ENCODE assay signal across 18 cellular contexts in the genomic region with DNA sequence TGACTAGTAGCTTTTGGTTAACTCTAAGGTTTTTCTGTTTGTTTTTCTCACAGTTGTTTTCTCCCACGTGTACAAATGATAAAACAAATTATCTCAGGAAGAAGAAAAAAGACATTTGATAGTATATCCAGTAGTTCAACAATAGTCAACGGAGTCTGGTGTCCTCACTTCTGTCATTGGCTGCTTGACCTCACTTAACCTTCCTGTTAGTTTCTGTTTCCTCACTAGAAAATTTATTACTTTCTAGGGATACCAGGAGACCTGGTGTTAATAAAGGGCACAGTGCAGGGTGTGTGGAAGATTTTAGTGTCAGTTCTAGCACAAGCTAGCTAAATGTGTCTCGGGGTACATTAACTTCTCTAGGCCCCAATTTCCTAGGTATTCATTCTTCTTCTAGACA.
A peak's percentile ranks its signal among the peaks of the same experiment; 100 is the strongest.
DNase-seq lines count a peak whose midpoint lies in the region; ATAC-seq, FAIRE-seq and TF ChIP-seq lines count a peak whose summit lies in the region.
"Had no signal": no experiment of that assay in that cellular context is flagged by ENCODE, and none has a peak within 500 bp of the region (broad histone marks: within the 10 kb centered on the region; RNA-seq: fewer than 3 reads in every experiment).

No MANE protein-coding gene starts in this region.

- no peak overlapping the region for H3K4me3 ChIP-seq in CD4-positive, alpha-beta memory T cell (ENCODE audit: low read length in 2 of 2)
- H3K4me3 ChIP-seq in small intestine (ENCODE audit: low read depth in 1 of 2, low read length in 2 of 2) (no peak overlapping the region), upper lobe of right lung (no peak overlapping the region)
- H3K4me3 ChIP-seq: ascending aorta, colonic mucosa, left lung, skin epidermis, tibial artery had no signal

- H3K36me3 ChIP-seq in CD4-positive, alpha-beta memory T cell (ENCODE audit: insufficient read depth, low read length): no peaks in the 10 kb centered on the region
- H3K36me3 ChIP-seq in small intestine (ENCODE audit: control insufficient read depth in 2 of 2, insufficient read depth in 2 of 2, low read length in 2 of 2) (peaks cover 0 to 1% of the 10 kb centered on the region in 2 donors), upper lobe of right lung (no peaks in the 10 kb centered on the region)
- H3K36me3 ChIP-seq: ascending aorta, colonic mucosa, left lung, tibial artery had no signal

- no peaks in the 10 kb centered on the region for H3K9me3 ChIP-seq in CD4-positive, alpha-beta memory T cell (ENCODE audit: control insufficient read depth in 1 of 2, low read length in 2 of 2)
- H3K9me3 ChIP-seq in small intestine (ENCODE audit: control insufficient read depth, low read depth) (no peaks in the 10 kb centered on the region), upper lobe of right lung (no peaks in the 10 kb centered on the region)
- H3K9me3 ChIP-seq: ascending aorta, colonic mucosa, left lung, tibial artery had no signal

- no peaks in the 10 kb centered on the region for H3K27me3 ChIP-seq in CD4-positive, alpha-beta memory T cell (ENCODE audit: insufficient read depth, low read length)
- H3K27me3 ChIP-seq in small intestine (ENCODE audit: control insufficient read depth in 2 of 2, insufficient read depth in 2 of 2, low read length in 2 of 2) (no peaks in the 10 kb centered on the region), upper lobe of right lung (no peaks in the 10 kb centered on the region)
- H3K27me3 ChIP-seq: ascending aorta, colonic mucosa, left lung, tibial artery had no signal

- no peak for ATAC-seq in GM18858 (IDR thresholded peaks at IDR 0.05; ENCODE audit: unreplicated experiment)
- ATAC-seq in upper lobe of right lung: no peak
- no peak for ATAC-seq in HG02798 (IDR thresholded peaks at IDR 0.05; ENCODE audit: poor library complexity, unreplicated experiment)
- ATAC-seq: left lung, Right ventricle myocardium inferior had no signal

- H3K27me3 Mint-ChIP-seq in CD4-positive, alpha-beta memory T cell: no peaks in the 10 kb centered on the region
- H3K27me3 Mint-ChIP-seq in activated T-helper 1 cell treated with anti-CD3 and anti-CD28 coated beads, Interleukin-12 subunit alpha, Interleukin-12 subunit beta, Interleukin-2, Interleukin-4 antibody, amounts not matched to agents 30 ng/mL and 10 ng/mL and 1 ng/mL, durations not matched to agents 14 hours and 24 hours and 36 hours (ENCODE audit: insufficient read depth): no peaks in the 10 kb centered on the region

- H3K4me1 Mint-ChIP-seq in CD4-positive, alpha-beta memory T cell: peaks cover 73 to 98% (median 85%) of the 10 kb centered on the region in 4 donors
- peaks cover 79% of the 10 kb centered on the region for H3K4me1 Mint-ChIP-seq in activated T-helper 1 cell treated with anti-CD3 and anti-CD28 coated beads, Interleukin-12 subunit alpha, Interleukin-12 subunit beta, Interleukin-2, Interleukin-4 antibody, amounts not matched to agents 30 ng/mL and 10 ng/mL and 1 ng/mL, durations not matched to agents 14 hours and 24 hours and 36 hours (ENCODE audit: low read depth)

- CTCF ChIA-PET in CD4-positive, alpha-beta memory T cell (lab: Charles Lee; ENCODE audit: partially characterized antibody): no interaction called here

- H3K4me1 ChIP-seq in CD4-positive, alpha-beta memory T cell (ENCODE audit: insufficient read depth, low read length): peaks cover 98% of the 10 kb centered on the region
- H3K4me1 ChIP-seq in small intestine (ENCODE audit: control insufficient read depth in 2 of 2, insufficient read depth in 1 of 2, low read depth in 1 of 2, low read length in 1 of 2): peaks cover 7 to 19% of the 10 kb centered on the region in 2 donors
- H3K4me1 ChIP-seq in upper lobe of right lung: peaks cover 51% of the 10 kb centered on the region
- H3K4me1 ChIP-seq: colonic mucosa had no signal

- H3K36me3 Mint-ChIP-seq in CD4-positive, alpha-beta memory T cell: peaks cover 21 to 26% of the 10 kb centered on the region in 2 donors
- peaks cover 24% of the 10 kb centered on the region for H3K36me3 Mint-ChIP-seq in activated T-helper 1 cell treated with anti-CD3 and anti-CD28 coated beads, Interleukin-12 subunit alpha, Interleukin-12 subunit beta, Interleukin-2, Interleukin-4 antibody, amounts not matched to agents 30 ng/mL and 10 ng/mL and 1 ng/mL, durations not matched to agents 14 hours and 24 hours and 36 hours (ENCODE audit: low read depth)

- H3K27ac ChIP-seq in C4-2B (peak overlapping the region; percentile 99; the same call in 1 of the 2 replicates), small intestine (ENCODE audit: low read depth in 1 of 2, low read length in 1 of 2) (no peak overlapping the region), upper lobe of right lung (no peak overlapping the region)
- H3K27ac ChIP-seq in CD4-positive, alpha-beta memory T cell (ENCODE audit: low read depth, low read length): peak overlapping the region; percentile 6
- H3K27ac ChIP-seq: ascending aorta, colonic mucosa had no signal

- no peak for DNase-seq in CD4-positive, alpha-beta memory T cell
- DNase-seq in activated T-helper 1 cell treated with anti-CD3 and anti-CD28 coated beads, Interleukin-12 subunit alpha, Interleukin-12 subunit beta, Interleukin-2, Interleukin-4 antibody, amounts not matched to agents 30 ng/mL and 10 ng/mL and 1 ng/mL, durations not matched to agents 14 hours and 24 hours and 36 hours (ENCODE audit: low spot score): no peak
- peak; percentile 70 for DNase-seq in left kidney (ENCODE audit: low read depth, low spot score)
- DNase-seq in small intestine: no peak
- no peak for DNase-seq in upper lobe of right lung
- DNase-seq: activated B cell treated with CpG ODN at 0.5 μM for 24 hours, colonic mucosa, DMS53, left lung, NCI-H187 treated with DMSO at 0.1 percent for 48 hours, NCI-H510A treated with DMSO at 0.1 percent for 48 hours, tibial artery had no signal

- POLR2A ChIA-PET in CD4-positive, alpha-beta memory T cell (lab: Charles Lee; ENCODE audit: partially characterized antibody): interaction anchor here (0.6 to 1.5 kb wide), 3 partner anchors 9 to 115 kb away, joined by 3 to 5 read pairs (median 4); no protein-coding TSS in a partner anchor

- H3K9me3 Mint-ChIP-seq in CD4-positive, alpha-beta memory T cell: no peaks in the 10 kb centered on the region
- H3K9me3 Mint-ChIP-seq in activated T-helper 1 cell treated with anti-CD3 and anti-CD28 coated beads, Interleukin-12 subunit alpha, Interleukin-12 subunit beta, Interleukin-2, Interleukin-4 antibody, amounts not matched to agents 30 ng/mL and 10 ng/mL and 1 ng/mL, durations not matched to agents 14 hours and 24 hours and 36 hours: no peaks in the 10 kb centered on the region
- H3K9me3 Mint-ChIP-seq: activated B cell treated with CpG ODN at 0.5 μM for 24 hours had no signal

- 29 to 48% (median 34%) methylated on average over 3 of the region's 3 CpGs for WGBS in small intestine, 3 donors

- FAIRE-seq in small intestine (lab: Jason Lieb, UNC): no peak

- intact Hi-C loops in CD4-positive, alpha-beta memory T cell (cut with micrococcal nuclease): loop anchor here (5.0 kb wide), 1 partner anchor 35 kb away; no protein-coding TSS in a partner anchor
- intact Hi-C loops in activated T-helper 1 cell treated with anti-CD3 and anti-CD28 coated beads, Interleukin-12 subunit alpha, Interleukin-12 subunit beta, Interleukin-2, Interleukin-4 antibody, amounts not matched to agents 30 ng/mL and 10 ng/mL and 1 ng/mL, durations not matched to agents 14 hours and 24 hours and 36 hours (cut with micrococcal nuclease): no loop called here
- intact Hi-C loops in upper lobe of right lung (cut with DNase I): no loop called here

- H3K27ac Mint-ChIP-seq in CD4-positive, alpha-beta memory T cell: peak overlapping the region; percentile 89 to 98 (median 96)
- H3K27ac Mint-ChIP-seq in activated T-helper 1 cell treated with anti-CD3 and anti-CD28 coated beads, Interleukin-12 subunit alpha, Interleukin-12 subunit beta, Interleukin-2, Interleukin-4 antibody, amounts not matched to agents 30 ng/mL and 10 ng/mL and 1 ng/mL, durations not matched to agents 14 hours and 24 hours and 36 hours: peak overlapping the region; percentile 46
- H3K27ac Mint-ChIP-seq: activated B cell treated with CpG ODN at 0.5 μM for 24 hours had no signal

- peak overlapping the region in 7 of 8 donors; percentile 8 to 84 (median 32) for H3K4me3 Mint-ChIP-seq in CD4-positive, alpha-beta memory T cell
- no peak overlapping the region for H3K4me3 Mint-ChIP-seq in activated T-helper 1 cell treated with anti-CD3 and anti-CD28 coated beads, Interleukin-12 subunit alpha, Interleukin-12 subunit beta, Interleukin-2, Interleukin-4 antibody, amounts not matched to agents 30 ng/mL and 10 ng/mL and 1 ng/mL, durations not matched to agents 14 hours and 24 hours and 36 hours
- H3K4me3 Mint-ChIP-seq: activated B cell treated with CpG ODN at 0.5 μM for 24 hours had no signal

- TF ChIP-seq CTCF in C4-2B (conservative IDR thresholded peaks at IDR 0.05): no peak
- no peak for TF ChIP-seq CTCF in upper lobe of right lung (IDR thresholded peaks at IDR 0.05)

Comparison
In these comparisons a context has a peak if more than half of its experiments do, and no peak if none do; other contexts are left out.
1. H3K27ac ChIP-seq: peak in C4-2B (single experiment) and CD4-positive, alpha-beta memory T cell (single experiment); none in small intestine (0 of 2) and upper lobe of right lung (single experiment).